Comparison of ENCODE assay signal across 24 cellular contexts in genomic region chr1:63794354-63794753, GRCh38. TPM values are rescaled to one million over a fixed set of nuclear protein-coding genes. Genes with fewer than 3 reads are reported as not detected.
"Had no signal": no experiment of that assay in that cellular context is flagged by ENCODE, and none has a peak within 500 bp of the region (broad histone marks: within the 10 kb centered on the region; RNA-seq: fewer than 3 reads in every experiment).

No MANE protein-coding gene starts in this region.

- H3K36me3 ChIP-seq: esophagus squamous epithelium, gastrocnemius medialis, sigmoid colon, upper lobe of right lung had no signal

- H3K4me3 Mint-ChIP-seq: activated CD4-positive, alpha-beta memory T cell treated with anti-CD3 and anti-CD28 coated beads, Interleukin-2, amount 10 ng/mL, durations not matched to agents 7 days and 5 days; activated CD4-positive, alpha-beta T cell treated with anti-CD3 and anti-CD28 coated beads, Interleukin-2, amount 10 ng/mL, durations not matched to agents 24 days and 14 days; activated naive CD4-positive, alpha-beta T cell treated with anti-CD3 and anti-CD28 coated beads for 36 hours; activated naive CD8-positive, alpha-beta T cell treated with anti-CD3 and anti-CD28 coated beads, Interleukin-2, amount 50 U/mL, for 24 hours; activated T-cell treated with anti-CD3 and anti-CD28 coated beads, Interleukin-2, amount 50 U/mL, for 72 hours; brain; effector memory CD8-positive, alpha-beta T cell; nephron progenitor cell; stimulated activated naive B cell treated with anti-CD40 and anti-IgM and Interleukin-4, amounts not matched to agents 10 μg/mL and 1 μg/mL and 100 μg/mL, for 72 hours; T-helper 1 cell treated with Interleukin-12 subunit alpha and Interleukin-12 subunit beta and Interleukin-4 antibody, amounts not matched to agents 30 μg/mL and 1 μg/mL, for 36 hours had no signal

- ATAC-seq: activated naive CD8-positive, alpha-beta T cell treated with anti-CD3 and anti-CD28 coated beads, Interleukin-2, amount 50 U/mL, for 24 hours; activated T-cell treated with anti-CD3 and anti-CD28 coated beads, Interleukin-2, amount 50 U/mL, for 72 hours; effector memory CD8-positive, alpha-beta T cell; gastrocnemius medialis; stimulated activated naive B cell treated with anti-CD40 and anti-IgM and Interleukin-4, amounts not matched to agents 10 μg/mL and 1 μg/mL and 100 μg/mL, for 72 hours had no signal

- DNase-seq: activated CD4-positive, alpha-beta memory T cell treated with anti-CD3 and anti-CD28 coated beads, Interleukin-2, amount 10 ng/mL, durations not matched to agents 7 days and 5 days; activated CD4-positive, alpha-beta T cell treated with anti-CD3 and anti-CD28 coated beads, Interleukin-2, amount 10 ng/mL, durations not matched to agents 24 days and 14 days; activated effector memory CD4-positive, alpha-beta T cell treated with Interleukin-2 at 50 U/mL for 16 hours; activated naive CD4-positive, alpha-beta T cell treated with anti-CD3 and anti-CD28 coated beads for 36 hours; activated naive CD8-positive, alpha-beta T cell treated with anti-CD3 and anti-CD28 coated beads, Interleukin-2, amount 50 U/mL, for 24 hours; activated T-cell treated with anti-CD3 and anti-CD28 coated beads, Interleukin-2, amount 50 U/mL, for 72 hours; effector memory CD8-positive, alpha-beta T cell; esophagus squamous epithelium; gastrocnemius medialis; head of caudate nucleus; hypothalamus; nephron progenitor cell; occipital lobe; retina; sigmoid colon; stimulated activated CD4-positive, alpha-beta T cell treated with anti-CD3 and anti-CD28 coated beads, Interleukin-2, amount 100 ng/mL, for 48 hours; stimulated activated CD8-positive, alpha-beta memory T cell treated with anti-CD3 and anti-CD28 coated beads, Interleukin-4, amount 100 ng/mL, for 48 hours; stimulated activated naive B cell treated with anti-CD40 and anti-IgM and Interleukin-4, amounts not matched to agents 10 μg/mL and 1 μg/mL and 100 μg/mL, for 72 hours; testis had no signal

- H3K4me1 ChIP-seq: testis had no signal

- H3K27ac Mint-ChIP-seq: activated CD4-positive, alpha-beta memory T cell treated with anti-CD3 and anti-CD28 coated beads, Interleukin-2, amount 10 ng/mL, durations not matched to agents 7 days and 5 days; activated CD4-positive, alpha-beta T cell treated with anti-CD3 and anti-CD28 coated beads, Interleukin-2, amount 10 ng/mL, durations not matched to agents 24 days and 14 days; activated naive CD4-positive, alpha-beta T cell treated with anti-CD3 and anti-CD28 coated beads for 36 hours; activated naive CD8-positive, alpha-beta T cell treated with anti-CD3 and anti-CD28 coated beads, Interleukin-2, amount 50 U/mL, for 24 hours; activated T-cell treated with anti-CD3 and anti-CD28 coated beads, Interleukin-2, amount 50 U/mL, for 72 hours; brain; effector memory CD8-positive, alpha-beta T cell; nephron progenitor cell; stimulated activated naive B cell treated with anti-CD40 and anti-IgM and Interleukin-4, amounts not matched to agents 10 μg/mL and 1 μg/mL and 100 μg/mL, for 72 hours; T-helper 1 cell treated with Interleukin-12 subunit alpha and Interleukin-12 subunit beta and Interleukin-4 antibody, amounts not matched to agents 30 μg/mL and 1 μg/mL, for 36 hours had no signal

- H3K27me3 ChIP-seq: dorsolateral prefrontal cortex, esophagus squamous epithelium, gastrocnemius medialis, sigmoid colon, testis, upper lobe of right lung had no signal

- H3K4me1 Mint-ChIP-seq: activated CD4-positive, alpha-beta memory T cell treated with anti-CD3 and anti-CD28 coated beads, Interleukin-2, amount 10 ng/mL, durations not matched to agents 7 days and 5 days; activated CD4-positive, alpha-beta T cell treated with anti-CD3 and anti-CD28 coated beads, Interleukin-2, amount 10 ng/mL, durations not matched to agents 24 days and 14 days; activated naive CD8-positive, alpha-beta T cell treated with anti-CD3 and anti-CD28 coated beads, Interleukin-2, amount 50 U/mL, for 24 hours had no signal

- H3K36me3 Mint-ChIP-seq: brain had no signal

- H3K9me3 Mint-ChIP-seq: activated CD4-positive, alpha-beta memory T cell treated with anti-CD3 and anti-CD28 coated beads, Interleukin-2, amount 10 ng/mL, durations not matched to agents 7 days and 5 days; activated CD4-positive, alpha-beta T cell treated with anti-CD3 and anti-CD28 coated beads, Interleukin-2, amount 10 ng/mL, durations not matched to agents 24 days and 14 days; activated naive CD4-positive, alpha-beta T cell treated with anti-CD3 and anti-CD28 coated beads for 36 hours; activated naive CD8-positive, alpha-beta T cell treated with anti-CD3 and anti-CD28 coated beads, Interleukin-2, amount 50 U/mL, for 24 hours; activated T-cell treated with anti-CD3 and anti-CD28 coated beads, Interleukin-2, amount 50 U/mL, for 72 hours; brain; effector memory CD8-positive, alpha-beta T cell; nephron progenitor cell; stimulated activated naive B cell treated with anti-CD40 and anti-IgM and Interleukin-4, amounts not matched to agents 10 μg/mL and 1 μg/mL and 100 μg/mL, for 72 hours; T-helper 1 cell treated with Interleukin-12 subunit alpha and Interleukin-12 subunit beta and Interleukin-4 antibody, amounts not matched to agents 30 μg/mL and 1 μg/mL, for 36 hours had no signal

- H3K9me3 ChIP-seq: esophagus squamous epithelium, gastrocnemius medialis, sigmoid colon, testis, upper lobe of right lung had no signal

- H3K4me3 ChIP-seq: dorsolateral prefrontal cortex, esophagus squamous epithelium, gastrocnemius medialis, sigmoid colon, smooth muscle cell, testis, upper lobe of right lung had no signal

- H3K27ac ChIP-seq: dorsolateral prefrontal cortex, esophagus squamous epithelium, gastrocnemius medialis, sigmoid colon, testis, upper lobe of right lung had no signal

RNA-seq across cellular contexts. Expression of gene ROR1, which starts 20.5 kb away (rescaled TPM):
- total RNA-seq: activated CD4-positive, alpha-beta T cell treated with anti-CD3 and anti-CD28 coated beads, Interleukin-2, amount 10 ng/mL, durations not matched to agents 24 days and 14 days had no signal
